9 cellular contexts compared by ENCODE assay signal in genomic region chr12:57477710-57478681, GRCh38. TPM values are rescaled to one million over a fixed set of nuclear protein-coding genes. Genes with fewer than 3 reads are reported as not detected.
DNase-seq lines count a peak whose midpoint lies in the region; ATAC-seq and TF ChIP-seq lines count a peak whose summit lies in the region.
"Had no signal": no experiment of that assay in that cellular context is flagged by ENCODE, and none has a peak within 500 bp of the region (broad histone marks: within the 10 kb centered on the region; RNA-seq: fewer than 3 reads in every experiment).

No MANE protein-coding gene starts in this region.

- no peak overlapping the region for H2BK120ac ChIP-seq in IMR-90 (ENCODE audit: low read depth, low read length)

- H3K4me3 ChIP-seq in IMR-90 (ENCODE audit: insufficient read depth, low read depth, low read length) (no peak overlapping the region), heart left ventricle (peak overlapping the region in 10 of 12 donors; percentile 8 to 68 (median 40)), stomach smooth muscle (ENCODE audit: low read length in 2 of 2) (no peak overlapping the region), body of pancreas (no peak overlapping the region), Caco-2 (ENCODE audit: low read depth, low read length) (no peak overlapping the region)

- H2BK5ac ChIP-seq in IMR-90 (ENCODE audit: low read depth, low read length, poor library complexity, severe bottlenecking): no peak overlapping the region

- no peak overlapping the region for H4K5ac ChIP-seq in IMR-90 (ENCODE audit: low read depth, low read length)

- no peak overlapping the region for H3K18ac ChIP-seq in IMR-90 (ENCODE audit: low read depth, low read length)

- H3K9me3 Mint-ChIP-seq in activated CD4-positive, alpha-beta memory T cell treated with anti-CD3 and anti-CD28 coated beads, Interleukin-2, amount 10 ng/mL, durations not matched to agents 7 days and 5 days: no peaks in the 10 kb centered on the region
- no peaks in the 10 kb centered on the region for H3K9me3 Mint-ChIP-seq in Caco-2 (ENCODE audit: unreplicated experiment)

- peaks cover 52% of the 10 kb centered on the region for H3K27me3 ChIP-seq in IMR-90 (ENCODE audit: control insufficient read depth, insufficient read depth, low read length)
- H3K27me3 ChIP-seq in heart left ventricle: peaks cover 14 to 57% (median 32%) of the 10 kb centered on the region in 9 donors
- peaks cover 37 to 41% of the 10 kb centered on the region in 2 donors for H3K27me3 ChIP-seq in stomach smooth muscle (ENCODE audit: control insufficient read depth in 1 of 2, insufficient read depth in 2 of 2, low read length in 2 of 2)
- H3K27me3 ChIP-seq in body of pancreas: peaks cover 0 to 17% of the 10 kb centered on the region in 2 donors
- no peaks in the 10 kb centered on the region for H3K27me3 ChIP-seq in Caco-2 (replicated peaks; ENCODE audit: control insufficient read depth, insufficient read depth, low read length)

- H3K36me3 ChIP-seq in IMR-90 (ENCODE audit: control insufficient read depth, insufficient read depth, low read length) (no peaks in the 10 kb centered on the region), heart left ventricle (peaks cover 0 to 23% (median 0%) of the 10 kb centered on the region in 9 donors), stomach smooth muscle (ENCODE audit: control insufficient read depth in 2 of 2, insufficient read depth in 2 of 2, low read length in 2 of 2) (no peaks in the 10 kb centered on the region), body of pancreas (replicated peaks in 1 of 2; ENCODE audit: insufficient read depth in 1 of 2, low read depth in 2 of 2) (no peaks in the 10 kb centered on the region), Caco-2 (ENCODE audit: control insufficient read depth, insufficient read depth, low read length) (no peaks in the 10 kb centered on the region)

- no peak overlapping the region; the same call in 1 of the 2 replicates for H2AK5ac ChIP-seq in IMR-90 (ENCODE audit: low read depth, low read length)

- WGBS in IMR-90 (ENCODE audit: extremely low coverage in 2 of 2, insufficient read length in 1 of 2), 2 experiments: 67% methylated on average over 1 of the region's 12 CpGs; no CpG with 5 or more reads in 1 of the 2 experiments
- 66 to 71% (median 68%) methylated on average over 12 of the region's 12 CpGs for WGBS in heart left ventricle, 4 donors
- 60 to 77% methylated on average over 12 of the region's 12 CpGs for WGBS in body of pancreas, 2 donors

- no peak overlapping the region for H3K4me2 ChIP-seq in IMR-90 (ENCODE audit: low read depth, low read length)

- peak overlapping the region; percentile 89 for H3K4me3 Mint-ChIP-seq in activated CD4-positive, alpha-beta memory T cell treated with anti-CD3 and anti-CD28 coated beads, Interleukin-2, amount 10 ng/mL, durations not matched to agents 7 days and 5 days
- no peak overlapping the region for H3K4me3 Mint-ChIP-seq in Caco-2 (ENCODE audit: unreplicated experiment)

- peaks cover 59% of the 10 kb centered on the region for H3K4me1 Mint-ChIP-seq in activated CD4-positive, alpha-beta memory T cell treated with anti-CD3 and anti-CD28 coated beads, Interleukin-2, amount 10 ng/mL, durations not matched to agents 7 days and 5 days
- peaks cover 4% of the 10 kb centered on the region for H3K4me1 Mint-ChIP-seq in Caco-2 (ENCODE audit: low read depth, unreplicated experiment)

- no peaks in the 10 kb centered on the region for H4K20me1 ChIP-seq in IMR-90 (ENCODE audit: insufficient read depth, low read length)

- H4K8ac ChIP-seq in IMR-90 (ENCODE audit: low read depth in 2 of 2, low read length in 2 of 2): peak overlapping the region; percentile 0 to 52; a peak in 1 of 4 replicates

- CTCF ChIA-PET in IMR-90 (lab: Yijun Ruan, JAX): no interaction called here
- CTCF ChIA-PET in activated CD4-positive, alpha-beta memory T cell treated with anti-CD3 and anti-CD28 coated beads, Interleukin-2, amount 10 ng/mL, durations not matched to agents 7 days and 5 days (lab: Charles Lee): interaction anchor here (0.8 to 15.2 kb wide), 7 partner anchors 10 to 48 kb away, joined by 4 to 204 read pairs (median 7); partner anchors contain the start of genes GLI1 and MARS1
- CTCF ChIA-PET in Caco-2 (lab: Charles Lee): no interaction called here

- no peak for TF ChIP-seq CTCF in IMR-90 (conservative IDR thresholded peaks at IDR 0.05; ENCODE audit: low read depth, low read length)
- TF ChIP-seq CTCF in heart left ventricle (IDR thresholded peaks at IDR 0.05): no peak
- TF ChIP-seq CTCF in body of pancreas (IDR thresholded peaks at IDR 0.05): no peak
- no peak for TF ChIP-seq CTCF in Caco-2 (IDR thresholded peaks at IDR 0.05; ENCODE audit: insufficient read depth in 1 of 2, low read depth in 1 of 2, low read length in 1 of 2, severe bottlenecking in 1 of 2, unreplicated experiment in 1 of 2)

- H2AK9ac ChIP-seq in IMR-90 (replicated peaks; ENCODE audit: low read depth, low read length, poor library complexity): peak overlapping the region; percentile 22

- no peaks in the 10 kb centered on the region for H3K27me3 Mint-ChIP-seq in activated CD4-positive, alpha-beta memory T cell treated with anti-CD3 and anti-CD28 coated beads, Interleukin-2, amount 10 ng/mL, durations not matched to agents 7 days and 5 days
- H3K27me3 Mint-ChIP-seq in Caco-2 (ENCODE audit: insufficient read depth, unreplicated experiment): peaks cover 19% of the 10 kb centered on the region

- no peak for TF ChIP-seq RAD21 in IMR-90 (IDR thresholded peaks at IDR 0.05; ENCODE audit: low read length)

- H3K23ac ChIP-seq in IMR-90 (ENCODE audit: low read depth, low read length): no peak overlapping the region

- no peaks in the 10 kb centered on the region for H3K9me3 ChIP-seq in IMR-90 (ENCODE audit: control insufficient read depth, insufficient read depth, low read length)
- no peaks in the 10 kb centered on the region for H3K9me3 ChIP-seq in heart left ventricle
- H3K9me3 ChIP-seq in stomach smooth muscle (ENCODE audit: control insufficient read depth in 2 of 2, low read length in 2 of 2): no peaks in the 10 kb centered on the region
- no peaks in the 10 kb centered on the region for H3K9me3 ChIP-seq in body of pancreas
- H3K9me3 ChIP-seq in Caco-2: no peaks in the 10 kb centered on the region

- H3K4me1 ChIP-seq in IMR-90 (ENCODE audit: control insufficient read depth, insufficient read depth, low read length): peaks cover 3% of the 10 kb centered on the region; the same call in 1 of the 2 replicates
- H3K4me1 ChIP-seq in heart left ventricle: peaks cover 0 to 57% (median 15%) of the 10 kb centered on the region in 12 donors
- H3K4me1 ChIP-seq in stomach smooth muscle (ENCODE audit: control insufficient read depth, insufficient read depth, low read length): peaks cover 17% of the 10 kb centered on the region
- peaks cover 15% of the 10 kb centered on the region for H3K4me1 ChIP-seq in body of pancreas
- no peaks in the 10 kb centered on the region for H3K4me1 ChIP-seq in Caco-2

- in situ Hi-C loops in IMR-90 (cut with MboI; ENCODE audit: low sequenced_read_pairs): no loop called here

- no peak overlapping the region for H4K91ac ChIP-seq in IMR-90 (ENCODE audit: insufficient read depth, low read depth, low read length)

- H3K4ac ChIP-seq in IMR-90 (ENCODE audit: low read depth, low read length): no peak overlapping the region; the same call in 1 of the 2 replicates

- intact Hi-C loops in IMR-90 (cut with micrococcal nuclease): no loop called here
- intact Hi-C loops in heart left ventricle (cut with DNase I): no loop called here
- intact Hi-C loops in body of pancreas (cut with DNase I): no loop called here
- intact Hi-C loops in Caco-2 (cut with micrococcal nuclease; ENCODE audit: unreplicated experiment): no loop called here

- peak; percentile 48 for DNase-seq in IMR-90
- DNase-seq in activated CD4-positive, alpha-beta memory T cell treated with anti-CD3 and anti-CD28 coated beads, Interleukin-2, amount 10 ng/mL, durations not matched to agents 7 days and 5 days: peak; percentile 62
- peak in 1 of 5 donors; percentile 31 for DNase-seq in heart left ventricle
- no peak for DNase-seq in body of pancreas
- no peak for DNase-seq in NCI-H1092 (lab: John Stamatoyannopoulos, UW)
- no peak for DNase-seq in Caco-2

- peak overlapping the region; percentile 33 for H2AFZ ChIP-seq in IMR-90 (replicated peaks; ENCODE audit: low read length, poor library complexity)

- peak; percentile 45 for ATAC-seq in GM19023 (IDR thresholded peaks at IDR 0.05; ENCODE audit: unreplicated experiment)
- ATAC-seq in IMR-90 (ENCODE audit: low read depth): no peak
- ATAC-seq in heart left ventricle: peak in 3 of 4 donors; percentile 35 to 46 (median 42)
- ATAC-seq in body of pancreas: no peak

- H3K79me1 ChIP-seq in IMR-90 (ENCODE audit: low read depth in 1 of 2, low read length in 2 of 2): no peaks in the 10 kb centered on the region

- H3K56ac ChIP-seq in IMR-90 (ENCODE audit: extremely low read depth, insufficient read depth, low read length): no peak overlapping the region

- dilution Hi-C loops in IMR-90 (cut with HindIII; ENCODE audit: low sequenced_read_pairs, unreplicated experiment): no loop called here

- peaks cover 61% of the 10 kb centered on the region for H3K36me3 Mint-ChIP-seq in activated CD4-positive, alpha-beta memory T cell treated with anti-CD3 and anti-CD28 coated beads, Interleukin-2, amount 10 ng/mL, durations not matched to agents 7 days and 5 days (ENCODE audit: low read depth)
- H3K36me3 Mint-ChIP-seq in Caco-2 (ENCODE audit: insufficient read depth, unreplicated experiment): no peaks in the 10 kb centered on the region

- TF ChIP-seq POLR2A in IMR-90 (IDR thresholded peaks at IDR 0.05; ENCODE audit: low read depth, low read length): no peak
- no peak for TF ChIP-seq POLR2A in heart left ventricle (IDR thresholded peaks at IDR 0.05)
- TF ChIP-seq POLR2A in body of pancreas (IDR thresholded peaks at IDR 0.05): peak in 1 of 3 donors; percentile 21

- no peak overlapping the region for H2BK15ac ChIP-seq in IMR-90 (ENCODE audit: low read depth, low read length)

- BruUV-seq in IMR-90 (replicated peaks; lab: Mats Ljungman, UMichigan) (no TSS peak), Caco-2 (replicated peaks; lab: Mats Ljungman, UMichigan) (no TSS peak)

- no peak overlapping the region for H3K27ac ChIP-seq in IMR-90 (ENCODE audit: insufficient read depth, low read length)
- peak overlapping the region in 11 of 12 donors; percentile 7 to 94 (median 35) for H3K27ac ChIP-seq in heart left ventricle
- H3K27ac ChIP-seq in stomach smooth muscle (ENCODE audit: low read length): peak overlapping the region; percentile 24
- H3K27ac ChIP-seq in body of pancreas: peak overlapping the region in 2 of 4 donors; percentile 41 to 59

- H3K14ac ChIP-seq in IMR-90 (replicated peaks; ENCODE audit: low read depth, low read length): no peak overlapping the region

- POLR2A ChIA-PET in IMR-90 (lab: Charles Lee; ENCODE audit: unreplicated experiment) (no interaction called here), Caco-2 (lab: Charles Lee) (no interaction called here)
- POLR2A ChIA-PET in activated CD4-positive, alpha-beta memory T cell treated with anti-CD3 and anti-CD28 coated beads, Interleukin-2, amount 10 ng/mL, durations not matched to agents 7 days and 5 days (lab: Charles Lee): interaction anchor here (0.6 to 7.9 kb wide), 15 partner anchors 11 to 399 kb away, joined by 3 to 72 read pairs (median 5); partner anchors contain the start of genes DDIT3, GLI1, MARS1 and NEMP1

- no peaks in the 10 kb centered on the region for H3K9me1 ChIP-seq in IMR-90 (ENCODE audit: insufficient read depth, low read length)

- H3K9ac ChIP-seq in IMR-90 (ENCODE audit: low read depth, low read length) (no peak overlapping the region), stomach smooth muscle (ENCODE audit: low read length in 2 of 2) (no peak overlapping the region)

- no peak overlapping the region for H2BK20ac ChIP-seq in IMR-90 (ENCODE audit: low read depth, low read length)

- H3K27ac Mint-ChIP-seq in activated CD4-positive, alpha-beta memory T cell treated with anti-CD3 and anti-CD28 coated beads, Interleukin-2, amount 10 ng/mL, durations not matched to agents 7 days and 5 days: peak overlapping the region; percentile 100
- H3K27ac Mint-ChIP-seq in Caco-2 (ENCODE audit: unreplicated experiment): no peak overlapping the region

RNA-seq across cellular contexts. Expression of gene ARHGAP9, which starts 1.7 kb away (rescaled TPM):
- total RNA-seq in IMR-90 (2012; rRNA removed) (0.18 and 0.28 TPM in 2 replicates), heart left ventricle (10 to 100 TPM in 2 of 9 donors, 1 to 10 TPM in 7; 2.2 to 33.4 (median 3.9) TPM), body of pancreas (10 to 100 TPM in 1 of 2 donors, not detected in 1; 18.9 TPM), Caco-2 (2022) (0.75 and 1.8 TPM in 2 replicates)
- polyA plus RNA-seq in IMR-90 (2012; rRNA removed) (0.65 and 0.79 TPM in 2 replicates), heart left ventricle (1 to 10 TPM; 1.7 to 3.4 TPM)
- 0.76 and 0.86 TPM in 2 replicates for polyA plus RNA-seq in IMR-90 (2012; cell fraction: cytosol; rRNA removed)
- 2.3 and 4.4 TPM in 2 replicates for polyA plus RNA-seq in IMR-90 (2012; cell fraction: nucleus; rRNA removed; ENCODE audit: low replicate concordance)
- total RNA-seq in activated CD4-positive, alpha-beta memory T cell treated with anti-CD3 and anti-CD28 coated beads, Interleukin-2, amount 10 ng/mL, durations not matched to agents 7 days and 5 days: 100 to 1,000 TPM; 171 to 188 TPM

RNA-seq across cellular contexts. Expression of gene MARS1, which starts 9.9 kb away (rescaled TPM):
- total RNA-seq in IMR-90 (2012; rRNA removed) (127 and 156 TPM in 2 replicates), heart left ventricle (100 to 1,000 TPM in 1 of 9 donors, 10 to 100 TPM in 8; 36.8 to 109 (median 69.7) TPM), body of pancreas (100 to 1,000 TPM in 1 of 2 donors, 10 to 100 TPM in 1; 61.7 to 103 TPM), Caco-2 (2022) (515 and 583 TPM in 2 replicates)
- polyA plus RNA-seq in IMR-90 (2012; rRNA removed) (164 and 167 TPM in 2 replicates), heart left ventricle (10 to 100 TPM; 91.7 to 98.0 TPM)
- 104 and 139 TPM in 2 replicates for polyA plus RNA-seq in IMR-90 (2012; cell fraction: cytosol; rRNA removed)
- polyA plus RNA-seq in IMR-90 (2012; cell fraction: nucleus; rRNA removed; ENCODE audit: low replicate concordance): 508 and 675 TPM in 2 replicates
- total RNA-seq in activated CD4-positive, alpha-beta memory T cell treated with anti-CD3 and anti-CD28 coated beads, Interleukin-2, amount 10 ng/mL, durations not matched to agents 7 days and 5 days: 100 to 1,000 TPM; 262 to 282 TPM

RNA-seq across cellular contexts. Expression of gene GLI1, which starts 18.4 kb away (rescaled TPM):
- total RNA-seq in IMR-90 (2012; rRNA removed) (1.3 and 1.4 TPM in 2 replicates), heart left ventricle (1 to 10 TPM in 4 of 9 donors, under 1 TPM in 5; 0.19 to 2.6 (median 0.83) TPM), body of pancreas (1 to 10 TPM in 1 of 2 donors, not detected in 1; 1.0 TPM), Caco-2 (2022) (0.48 and 0.53 TPM in 2 replicates)
- polyA plus RNA-seq in IMR-90 (2012; rRNA removed) (3.6 and 3.8 TPM in 2 replicates), heart left ventricle (under 1 TPM; 0.08 to 0.97 TPM)
- 0.88 and 2.6 TPM in 2 replicates for polyA plus RNA-seq in IMR-90 (2012; cell fraction: cytosol; rRNA removed)
- 22.0 and 29.2 TPM in 2 replicates for polyA plus RNA-seq in IMR-90 (2012; cell fraction: nucleus; rRNA removed; ENCODE audit: low replicate concordance)
- under 1 TPM; 0.30 to 0.48 TPM for total RNA-seq in activated CD4-positive, alpha-beta memory T cell treated with anti-CD3 and anti-CD28 coated beads, Interleukin-2, amount 10 ng/mL, durations not matched to agents 7 days and 5 days

RNA-seq across cellular contexts. Expression of gene INHBE, which starts 22.9 kb away (rescaled TPM):
- 0.56 and 0.90 TPM in 2 replicates for total RNA-seq in IMR-90 (2012; rRNA removed)
- 1.2 and 1.7 TPM in 2 replicates for polyA plus RNA-seq in IMR-90 (2012; rRNA removed)
- 1.1 and 3.8 TPM in 2 replicates for polyA plus RNA-seq in IMR-90 (2012; cell fraction: cytosol; rRNA removed)
- polyA plus RNA-seq in IMR-90 (2012; cell fraction: nucleus; rRNA removed; ENCODE audit: low replicate concordance): 1.0 and 1.4 TPM in 2 replicates
- under 1 TPM in 1 of 2 experiments, not detected in 1; 0.08 TPM for total RNA-seq in activated CD4-positive, alpha-beta memory T cell treated with anti-CD3 and anti-CD28 coated beads, Interleukin-2, amount 10 ng/mL, durations not matched to agents 7 days and 5 days
- under 1 TPM in 1 of 9 donors, not detected in 8; 0.64 TPM for total RNA-seq in heart left ventricle
- under 1 TPM in 1 of 2 donors, not detected in 1; 0.03 TPM for polyA plus RNA-seq in heart left ventricle
- not detected for total RNA-seq in body of pancreas
- total RNA-seq in Caco-2 (2022): 9.1 and 13.9 TPM in 2 replicates
- total RNA-seq: T-helper 2 cell treated with Interferon-gamma antibody and Interleukin-4, amounts not matched to agents 100 ng/mL and 5 ng/mL, for 36 hours had no signal

RNA-seq across cellular contexts. Expression of gene DDIT3, which starts 42.3 kb away (rescaled TPM):
- 12.2 and 19.4 TPM in 2 replicates for total RNA-seq in IMR-90 (2012; rRNA removed)
- polyA plus RNA-seq in IMR-90 (2012; rRNA removed): 29.8 and 54.4 TPM in 2 replicates
- polyA plus RNA-seq in IMR-90 (2012; cell fraction: cytosol; rRNA removed): 10.8 and 21.4 TPM in 2 replicates
- polyA plus RNA-seq in IMR-90 (2012; cell fraction: nucleus; rRNA removed; ENCODE audit: low replicate concordance): 49.3 and 215 TPM in 2 replicates
- total RNA-seq in activated CD4-positive, alpha-beta memory T cell treated with anti-CD3 and anti-CD28 coated beads, Interleukin-2, amount 10 ng/mL, durations not matched to agents 7 days and 5 days: 10 to 100 TPM; 19.1 to 22.7 TPM
- total RNA-seq in heart left ventricle: 10 to 100 TPM; 11.5 to 30.9 (median 17.5) TPM
- polyA plus RNA-seq in heart left ventricle: 10 to 100 TPM; 58.3 to 60.5 TPM
- total RNA-seq in body of pancreas: 10 to 100 TPM in 1 of 2 donors, 1 to 10 TPM in 1; 7.3 to 12.7 TPM
- 62.7 and 79.2 TPM in 2 replicates for total RNA-seq in Caco-2 (2022)

Comparison
In these comparisons a context has a peak if more than half of its experiments do, and no peak if none do; other contexts are left out.
1. ATAC-seq: peak in GM19023 (single experiment) and heart left ventricle (3 of 4); none in IMR-90 (single experiment) and body of pancreas (single experiment).
2. DNase-seq: peak in IMR-90 (single experiment) and activated CD4-positive, alpha-beta memory T cell treated with anti-CD3 and anti-CD28 coated beads, Interleukin-2, amount 10 ng/mL, durations not matched to agents 7 days and 5 days (single experiment); none in body of pancreas (0 of 4), NCI-H1092 (single experiment) and Caco-2 (0 of 2).
3. H3K4me3 ChIP-seq: peak in heart left ventricle (10 of 12); none in IMR-90 (single experiment), stomach smooth muscle (0 of 2), body of pancreas (0 of 2) and Caco-2 (single experiment).
4. RNA of gene ARHGAP9, which starts 1.7 kb away (total RNA-seq): 171 to 188 TPM in activated CD4-positive, alpha-beta memory T cell treated with anti-CD3 and anti-CD28 coated beads, Interleukin-2, amount 10 ng/mL, durations not matched to agents 7 days and 5 days; 18.9 TPM in body of pancreas, 2.2 to 33.4 TPM in heart left ventricle, 0.75 to 1.8 TPM in Caco-2 and 0.18 to 0.28 TPM in IMR-90; every median in the first group is over 4 times any median in the second.